ENCODE assay signal across 9 cellular contexts in genomic region chr19:4059493-4059880, GRCh38. TPM values are rescaled to one million over a fixed set of nuclear protein-coding genes. Genes with fewer than 3 reads are reported as not detected.
DNase-seq lines count a peak whose midpoint lies in the region; ATAC-seq and TF ChIP-seq lines count a peak whose summit lies in the region.
"Had no signal": no experiment of that assay in that cellular context is flagged by ENCODE, and none has a peak within 500 bp of the region (broad histone marks: within the 10 kb centered on the region; RNA-seq: fewer than 3 reads in every experiment).

No MANE protein-coding gene starts in this region.

- H3K79me2 ChIP-seq in mammary epithelial cell (ENCODE audit: insufficient read depth, low read length) = peaks cover 99% of the 10 kb centered on the region

- no peak for ATAC-seq in activated CD8-positive, alpha-beta memory T cell treated with anti-CD3 and anti-CD28 coated beads, Interleukin-2, amount 10 ng/mL, durations not matched to agents 7 days and 5 days

- no peak for DNase-seq in activated CD8-positive, alpha-beta memory T cell treated with anti-CD3 and anti-CD28 coated beads, Interleukin-2, amount 10 ng/mL, durations not matched to agents 7 days and 5 days
- DNase-seq in activated CD8-positive, alpha-beta memory T cell treated with anti-CD3 and anti-CD28 coated beads, Interleukin-2, amount 50 U/mL, for 48 hours = no peak
- DNase-seq in mammary epithelial cell (no peak), thyroid gland (no peak), MG63 (no peak)
- no peak for DNase-seq in activated CD8-positive, alpha-beta memory T cell treated with anti-CD3 and anti-CD28 coated beads, Interleukin-2, amount 50 U/mL, for 4 hours
- no peak for DNase-seq in effector CD4-positive, alpha-beta T cell
- DNase-seq: activated naive CD4-positive, alpha-beta T cell treated with anti-CD3 and anti-CD28 coated beads for 36 hours had no signal

- H3K4me3 ChIP-seq in mammary epithelial cell (replicated peaks in 1 of 3; ENCODE audit: insufficient read depth in 1 of 3, low read depth in 2 of 3, low read length in 3 of 3) (peak overlapping the region; percentile 34 to 51 (median 47)), mesodermal cell (ENCODE audit: extremely low read depth, insufficient read depth, low read length, poor library complexity, severe bottlenecking) (no peak overlapping the region), thyroid gland (replicated peaks in 1 of 3) (peak overlapping the region in 1 of 3 donors; percentile 14), MG63 (no peak overlapping the region)

- BruUV-seq in mammary epithelial cell (replicated peaks; lab: Mats Ljungman, UMichigan) = no TSS peak

- in situ Hi-C loops in mammary epithelial cell (cut with MboI; ENCODE audit: low sequenced_read_pairs in 2 of 2) = no loop called here

- intact Hi-C loops in mammary epithelial cell (cut with micrococcal nuclease) = no loop called here
- intact Hi-C loops in thyroid gland (cut with DNase I) = no loop called here

- H3K4me3 Mint-ChIP-seq in activated CD8-positive, alpha-beta memory T cell treated with anti-CD3 and anti-CD28 coated beads, Interleukin-2, amount 10 ng/mL, durations not matched to agents 7 days and 5 days = peak overlapping the region; percentile 75
- H3K4me3 Mint-ChIP-seq: activated naive CD4-positive, alpha-beta T cell treated with anti-CD3 and anti-CD28 coated beads for 36 hours had no signal

- H3K4me1 Mint-ChIP-seq in activated CD8-positive, alpha-beta memory T cell treated with anti-CD3 and anti-CD28 coated beads, Interleukin-2, amount 10 ng/mL, durations not matched to agents 7 days and 5 days = peaks cover 55% of the 10 kb centered on the region

- H3K36me3 ChIP-seq in mammary epithelial cell (ENCODE audit: insufficient read depth, low read length) (no peaks in the 10 kb centered on the region), mesodermal cell (ENCODE audit: control insufficient read depth, insufficient read depth, low read length) (peaks cover 32% of the 10 kb centered on the region), thyroid gland (peaks cover 6 to 10% of the 10 kb centered on the region in 2 donors), MG63 (peaks cover 20% of the 10 kb centered on the region)

- peak in 1 of 2 donors; percentile 16 for TF ChIP-seq CTCF in mammary epithelial cell (conservative IDR thresholded peaks at IDR 0.05 in 1 of 2, IDR thresholded peaks at IDR 0.05 in 1 of 2; ENCODE audit: extremely low read depth in 1 of 2, insufficient read depth in 1 of 2, low read depth in 1 of 2, low read length in 2 of 2)
- TF ChIP-seq CTCF in thyroid gland (IDR thresholded peaks at IDR 0.05) = no peak

- H4K20me1 ChIP-seq in mammary epithelial cell (ENCODE audit: insufficient read depth, low read length) = peaks cover 14% of the 10 kb centered on the region

- CTCF ChIA-PET in activated CD8-positive, alpha-beta memory T cell treated with anti-CD3 and anti-CD28 coated beads, Interleukin-2, amount 10 ng/mL, durations not matched to agents 7 days and 5 days (lab: Charles Lee) = interaction anchor here (0.6 to 2.4 kb wide), 6 partner anchors 30 to 1077 kb away, joined by 3 to 10 read pairs (median 3); partner anchors contain the start of gene PIAS4
- CTCF ChIA-PET in mammary epithelial cell (lab: Charles Lee; ENCODE audit: low non-redundant PET) = interaction anchor here (0.6 kb wide), 1 partner anchor 331 kb away, joined by 8 read pairs; no protein-coding TSS in a partner anchor

- H3K27ac ChIP-seq in mammary epithelial cell (ENCODE audit: insufficient read depth, low read depth, low read length) (peak overlapping the region; percentile 69), mesodermal cell (ENCODE audit: low read depth, low read length, severe bottlenecking) (peak overlapping the region; percentile 83), thyroid gland (peak overlapping the region; percentile 60 to 98 (median 89))

- H3K27me3 ChIP-seq in mammary epithelial cell (ENCODE audit: insufficient read depth, low read length) (no peaks in the 10 kb centered on the region), thyroid gland (no peaks in the 10 kb centered on the region), MG63 (no peaks in the 10 kb centered on the region)

- H3K9me3 Mint-ChIP-seq in activated CD8-positive, alpha-beta memory T cell treated with anti-CD3 and anti-CD28 coated beads, Interleukin-2, amount 10 ng/mL, durations not matched to agents 7 days and 5 days (ENCODE audit: low read depth) = no peaks in the 10 kb centered on the region
- H3K9me3 Mint-ChIP-seq: activated naive CD4-positive, alpha-beta T cell treated with anti-CD3 and anti-CD28 coated beads for 36 hours had no signal

- dilution Hi-C loops in mammary epithelial cell (cut with HindIII; ENCODE audit: low sequenced_read_pairs) = no loop called here

- peak overlapping the region; percentile 67 for H3K9ac ChIP-seq in mammary epithelial cell (ENCODE audit: insufficient read depth, low read length)

- peak overlapping the region; percentile 76 for H3K27ac Mint-ChIP-seq in activated CD8-positive, alpha-beta memory T cell treated with anti-CD3 and anti-CD28 coated beads, Interleukin-2, amount 10 ng/mL, durations not matched to agents 7 days and 5 days

- H3K4me2 ChIP-seq in mammary epithelial cell (ENCODE audit: insufficient read depth, low read depth, low read length) = peak overlapping the region; percentile 89

- no peak for TF ChIP-seq POLR2A in thyroid gland (IDR thresholded peaks at IDR 0.05)

- H3K4me1 ChIP-seq in mammary epithelial cell (ENCODE audit: insufficient read depth, low read length) (peaks cover 62% of the 10 kb centered on the region), mesodermal cell (ENCODE audit: control insufficient read depth, insufficient read depth, low read length, poor library complexity, severe bottlenecking) (peaks cover 22% of the 10 kb centered on the region), thyroid gland (peaks cover 54 to 64% of the 10 kb centered on the region in 2 donors)

- H2AFZ ChIP-seq in mammary epithelial cell (ENCODE audit: low read depth, low read length) = no peak overlapping the region

- H3K9me3 ChIP-seq in mammary epithelial cell (replicated peaks; ENCODE audit: insufficient read depth, low read length) (no peaks in the 10 kb centered on the region), mesodermal cell (ENCODE audit: control insufficient read depth, low read length) (no peaks in the 10 kb centered on the region), thyroid gland (no peaks in the 10 kb centered on the region), MG63 (no peaks in the 10 kb centered on the region)

- 20% methylated on average over 1 of the region's 17 CpGs for WGBS in mammary epithelial cell (ENCODE audit: low coverage, missing lambda C conversion rate)
- WGBS in mesodermal cell (ENCODE audit: insufficient coverage in 2 of 2), 2 experiments = 86 to 95% methylated on average over 10 to 12 of the region's 17 CpGs
- WGBS in thyroid gland, 2 donors = 72% methylated on average over 4 of the region's 17 CpGs; no CpG with 5 or more reads in 1 of the 2 donors

- H3K36me3 Mint-ChIP-seq in activated CD8-positive, alpha-beta memory T cell treated with anti-CD3 and anti-CD28 coated beads, Interleukin-2, amount 10 ng/mL, durations not matched to agents 7 days and 5 days = peaks cover 28% of the 10 kb centered on the region

- H3K27me3 Mint-ChIP-seq in activated CD8-positive, alpha-beta memory T cell treated with anti-CD3 and anti-CD28 coated beads, Interleukin-2, amount 10 ng/mL, durations not matched to agents 7 days and 5 days = no peaks in the 10 kb centered on the region

RNA-seq across cellular contexts. Expression of gene ZBTB7A, which starts 7.2 kb away (rescaled TPM):
- 10 to 100 TPM; 67.4 to 72.6 TPM for total RNA-seq in activated CD8-positive, alpha-beta memory T cell treated with anti-CD3 and anti-CD28 coated beads, Interleukin-2, amount 10 ng/mL, durations not matched to agents 7 days and 5 days
- total RNA-seq in mammary epithelial cell (10 to 100 TPM; 40.8 to 52.9 TPM), thyroid gland (10 to 100 TPM; 45.3 to 85.3 (median 54.9) TPM)
- 11.0 TPM for polyA plus RNA-seq in mammary epithelial cell
- polyA minus RNA-seq in mammary epithelial cell = 9.2 TPM
- 9.1 TPM for polyA plus RNA-seq in mesodermal cell (2013, experiment 1 of 2)
- 8.0 TPM for polyA plus RNA-seq in mesodermal cell (2013, experiment 2 of 2)
- total RNA-seq in MG63 (2014; rRNA removed; shearing (Covaris generic); ENCODE audit: low replicate concordance) = 7.8 and 8.7 TPM in 2 replicates

RNA-seq across cellular contexts. Expression of gene PIAS4, which starts 52.0 kb away (rescaled TPM):
- total RNA-seq in activated CD8-positive, alpha-beta memory T cell treated with anti-CD3 and anti-CD28 coated beads, Interleukin-2, amount 10 ng/mL, durations not matched to agents 7 days and 5 days = 10 to 100 TPM; 34.0 to 39.4 TPM
- total RNA-seq in mammary epithelial cell = 10 to 100 TPM; 20.8 to 29.9 TPM
- polyA plus RNA-seq in mammary epithelial cell = 11.5 TPM
- 13.7 TPM for polyA minus RNA-seq in mammary epithelial cell
- polyA plus RNA-seq in mesodermal cell (2013, experiment 1 of 2) = 37.9 TPM
- 25.8 TPM for polyA plus RNA-seq in mesodermal cell (2013, experiment 2 of 2)
- 10 to 100 TPM; 14.7 to 32.3 (median 16.0) TPM for total RNA-seq in thyroid gland
- 7.4 and 10.4 TPM in 2 replicates for total RNA-seq in MG63 (2014; rRNA removed; shearing (Covaris generic); ENCODE audit: low replicate concordance)

Comparison
In these comparisons a context has a peak if more than half of its experiments do, and no peak if none do; other contexts are left out.
1. H3K4me3 ChIP-seq: peak in mammary epithelial cell (3 of 3); none in mesodermal cell (single experiment) and MG63 (single experiment).
2. Peak in every context shown above with its lines, with median percentiles within 50 percentile points of each other: H3K27ac ChIP-seq.